ENCODE assay signal across 11 cellular contexts in the genomic region with DNA sequence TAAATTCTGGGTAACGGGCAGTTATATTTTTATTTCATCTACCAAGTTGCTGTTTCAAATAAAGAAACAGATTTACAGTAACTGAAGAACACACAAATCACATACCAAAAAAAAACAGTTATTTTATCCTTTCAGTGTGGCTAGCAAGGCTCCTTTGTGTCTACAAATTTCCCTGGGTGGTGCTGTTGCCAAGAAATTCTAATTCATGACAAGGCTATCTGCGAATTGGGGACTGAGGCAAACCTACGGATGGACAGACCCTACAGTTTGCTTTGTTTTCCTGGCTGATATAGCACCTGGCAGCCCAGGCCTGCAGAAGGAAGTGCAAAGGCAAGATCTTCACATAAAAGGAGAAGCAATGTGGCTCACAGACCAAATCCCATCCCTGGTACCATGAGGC. TPM values are rescaled to one million over a fixed set of nuclear protein-coding genes. Genes with fewer than 3 reads are reported as not detected.
DNase-seq lines count a peak whose midpoint lies in the region; ATAC-seq, FAIRE-seq and TF ChIP-seq lines count a peak whose summit lies in the region.
"Had no signal": no experiment of that assay in that cellular context is flagged by ENCODE, and none has a peak within 500 bp of the region (broad histone marks: within the 10 kb centered on the region; RNA-seq: fewer than 3 reads in every experiment).

No MANE protein-coding gene starts in this region.

- H3K9me3 ChIP-seq in left ventricle myocardium inferior (replicated peaks) (no peaks in the 10 kb centered on the region), upper lobe of left lung (no peaks in the 10 kb centered on the region)

- TF ChIP-seq POLR2A in upper lobe of left lung (IDR thresholded peaks at IDR 0.05) (no peak), GM12891 (IDR thresholded peaks at IDR 0.05; ENCODE audit: low read depth, low read length) (no peak)

- no peaks in the 10 kb centered on the region for H3K9me3 Mint-ChIP-seq in activated CD4-positive, alpha-beta T cell treated with anti-CD3 and anti-CD28 coated beads, Interleukin-2, amount 10 ng/mL, durations not matched to agents 24 days and 14 days

- no peak overlapping the region for H3K4me3 Mint-ChIP-seq in activated CD4-positive, alpha-beta T cell treated with anti-CD3 and anti-CD28 coated beads, Interleukin-2, amount 10 ng/mL, durations not matched to agents 24 days and 14 days

- H3K36me3 ChIP-seq in left ventricle myocardium inferior (no peaks in the 10 kb centered on the region), brain microvascular endothelial cell (replicated peaks) (peaks cover 16% of the 10 kb centered on the region), upper lobe of left lung (no peaks in the 10 kb centered on the region)

- no peaks in the 10 kb centered on the region for H3K27me3 Mint-ChIP-seq in activated CD4-positive, alpha-beta T cell treated with anti-CD3 and anti-CD28 coated beads, Interleukin-2, amount 10 ng/mL, durations not matched to agents 24 days and 14 days

- no peak for TF ChIP-seq CTCF in left ventricle myocardium inferior (IDR thresholded peaks at IDR 0.05; ENCODE audit: borderline replicate concordance)
- TF ChIP-seq CTCF in brain microvascular endothelial cell (IDR thresholded peaks at IDR 0.05; ENCODE audit: low read depth, low read length, missing control alignments), result no peak
- no peak for TF ChIP-seq CTCF in upper lobe of left lung (IDR thresholded peaks at IDR 0.05)

- intact Hi-C loops in left ventricle myocardium inferior (cut with micrococcal nuclease) (loop anchor here (10.0 kb wide), 2 partner anchors 174 to 176 kb away; no protein-coding TSS in a partner anchor), left cardiac atrium (cut with DNase I) (loop anchor here (5.0 to 10.0 kb wide), 4 partner anchors 39 to 314 kb away; no protein-coding TSS in a partner anchor)
- intact Hi-C loops in activated CD4-positive, alpha-beta T cell treated with anti-CD3 and anti-CD28 coated beads, Interleukin-2, amount 10 ng/mL, durations not matched to agents 24 days and 14 days (cut with micrococcal nuclease), result loop anchor here (10.0 kb wide), 2 partner anchors 176 to 464 kb away; a partner anchor contains a TSS

- WGBS in upper lobe of left lung, 2 donors, result 63 to 68% methylated on average over 3 of the region's 3 CpGs

- in situ Hi-C loops in brain microvascular endothelial cell (cut with HindIII; ENCODE audit: low pct_ligation_motif_present, low sequenced_read_pairs), result no loop called here

- no peak for DNase-seq in left ventricle myocardium inferior
- DNase-seq in left cardiac atrium, result no peak
- DNase-seq in brain microvascular endothelial cell, result no peak
- peak; percentile 69 for DNase-seq in medulla oblongata (ENCODE audit: extremely low spot score)
- DNase-seq in upper lobe of left lung, result no peak
- DNase-seq in activated CD4-positive, alpha-beta T cell treated with anti-CD3 and anti-CD28 coated beads, Interleukin-2, amount 10 ng/mL, durations not matched to agents 24 days and 14 days, result no peak
- no peak for DNase-seq in GM12891 (ENCODE audit: insufficient read length, low spot score)
- DNase-seq: stimulated activated naive CD4-positive, alpha-beta T cell had no signal

- no peak for FAIRE-seq in GM12891 (lab: Jason Lieb, UNC)

- H3K4me1 ChIP-seq in left ventricle myocardium inferior (peaks cover 94% of the 10 kb centered on the region), upper lobe of left lung (peaks cover 57 to 69% (median 64%) of the 10 kb centered on the region in 4 donors)

- no peak for TF ChIP-seq EP300 in upper lobe of left lung (IDR thresholded peaks at IDR 0.05)

- H3K4me3 ChIP-seq in left ventricle myocardium inferior (peak overlapping the region; percentile 85), brain microvascular endothelial cell (ENCODE audit: low read depth, low read length) (peak overlapping the region; percentile 33), upper lobe of left lung (peak overlapping the region in 1 of 4 donors; percentile 66)
- H3K4me3 ChIP-seq: skin epidermis had no signal

- H3K36me3 Mint-ChIP-seq in activated CD4-positive, alpha-beta T cell treated with anti-CD3 and anti-CD28 coated beads, Interleukin-2, amount 10 ng/mL, durations not matched to agents 24 days and 14 days (ENCODE audit: low read depth), result peaks cover 18% of the 10 kb centered on the region

- no peaks in the 10 kb centered on the region for H3K27me3 ChIP-seq in left ventricle myocardium inferior (ENCODE audit: low read depth)
- H3K27me3 ChIP-seq in brain microvascular endothelial cell (replicated peaks), result no peaks in the 10 kb centered on the region
- no peaks in the 10 kb centered on the region for H3K27me3 ChIP-seq in upper lobe of left lung

- H3K27ac Mint-ChIP-seq in activated CD4-positive, alpha-beta T cell treated with anti-CD3 and anti-CD28 coated beads, Interleukin-2, amount 10 ng/mL, durations not matched to agents 24 days and 14 days, result no peak overlapping the region

- H3K27ac ChIP-seq in left ventricle myocardium inferior (replicated peaks), result peak overlapping the region; percentile 100
- H3K27ac ChIP-seq in brain microvascular endothelial cell, result peak overlapping the region; percentile 99
- H3K27ac ChIP-seq in upper lobe of left lung, result peak overlapping the region; percentile 50 to 100 (median 100)

- H3K4me1 Mint-ChIP-seq in activated CD4-positive, alpha-beta T cell treated with anti-CD3 and anti-CD28 coated beads, Interleukin-2, amount 10 ng/mL, durations not matched to agents 24 days and 14 days, result peaks cover 59% of the 10 kb centered on the region

- ATAC-seq in left cardiac atrium (no peak), upper lobe of left lung (ENCODE audit: low FRiP score in 2 of 2) (no peak), GM18498 (IDR thresholded peaks at IDR 0.05; ENCODE audit: unreplicated experiment) (no peak)
- ATAC-seq: activated CD4-positive, CD25-positive, alpha-beta regulatory T cell treated with anti-CD3 and anti-CD28 coated beads, Interleukin-2, amount 50 U/mL, for 24 hours had no signal

TF ChIP-seq in GM12891, 5 proteins besides CTCF, POLR2A, EP300 and RAD21:
- no peak for TF ChIP-seq PAX5 (IDR thresholded peaks at IDR 0.05; ENCODE audit: insufficient read depth, low read length, severe bottlenecking)
- TF ChIP-seq POU2F2 (IDR thresholded peaks at IDR 0.05; ENCODE audit: low read depth, low read length), result no peak
- no peak for TF ChIP-seq TAF1 (IDR thresholded peaks at IDR 0.05; ENCODE audit: low read depth, low read length)
- TF ChIP-seq SPI1 (IDR thresholded peaks at IDR 0.05; ENCODE audit: low read depth, low read length), result no peak
- no peak for TF ChIP-seq POLR2AphosphoS5 (IDR thresholded peaks at IDR 0.05; ENCODE audit: low read depth, low read length)

RNA-seq across cellular contexts. Expression of a gene that starts 4.5 kb away (rescaled TPM):
- total RNA-seq in left ventricle myocardium inferior (24.2 TPM), left cardiac atrium (10 to 100 TPM; 22.1 to 31.8 TPM), upper lobe of left lung (10 to 100 TPM; 15.4 to 50.5 (median 22.4) TPM)
- 12.6 and 14.1 TPM in 2 replicates for total RNA-seq in activated CD4-positive, alpha-beta T cell treated with anti-CD3 and anti-CD28 coated beads, Interleukin-2, amount 10 ng/mL, durations not matched to agents 24 days and 14 days
- polyA plus RNA-seq in GM12891 (2012; ENCODE audit: low read depth, missing spikeins), result 6.7 TPM
